In genomic region chr14:92726135-92726932, GRCh38 we compare ENCODE assay signal across 9 cellular contexts. TPM values are rescaled to one million over a fixed set of nuclear protein-coding genes. Genes with fewer than 3 reads are reported as not detected.
DNase-seq lines count a peak whose midpoint lies in the region; ATAC-seq and TF ChIP-seq lines count a peak whose summit lies in the region.
"Had no signal": no experiment of that assay in that cellular context is flagged by ENCODE, and none has a peak within 500 bp of the region (broad histone marks: within the 10 kb centered on the region; RNA-seq: fewer than 3 reads in every experiment).

No MANE protein-coding gene starts in this region.

- H3K4me1 Mint-ChIP-seq in CD8-positive, alpha-beta T cell (ENCODE audit: low read depth), result peaks cover 2% of the 10 kb centered on the region
- peaks cover 8% of the 10 kb centered on the region for H3K4me1 Mint-ChIP-seq in stimulated activated memory B cell treated with anti-CD40 and anti-IgM and Interleukin-4, amounts not matched to agents 10 μg/mL and 1 μg/mL and 100 μg/mL, for 72 hours

- no peak overlapping the region for H3K4me3 ChIP-seq in CD8-positive, alpha-beta T cell (ENCODE audit: low read depth, low read length)
- no peak overlapping the region for H3K4me3 ChIP-seq in lung

- DNase-seq in CD8-positive, alpha-beta T cell, result peak in 3 of 7 experiments; percentile 22 to 58 (median 39)
- DNase-seq in NCI-H69 (lab: John Stamatoyannopoulos, UW), result peak; percentile 9
- DNase-seq in central memory CD4-positive, alpha-beta T cell, result peak; percentile 9
- DNase-seq in lung (ENCODE audit: low spot score), result peak; percentile 82
- no peak for DNase-seq in NCI-H2227 treated with DMSO at 0.1 percent for 48 hours (lab: John Stamatoyannopoulos, UW)

- no peaks in the 10 kb centered on the region for H3K9me3 ChIP-seq in CD8-positive, alpha-beta T cell (ENCODE audit: low read length)
- H3K9me3 ChIP-seq in lung (ENCODE audit: control insufficient read depth in 2 of 2, insufficient read depth in 1 of 2, low read length in 1 of 2), result no peaks in the 10 kb centered on the region

- no peaks in the 10 kb centered on the region for H3K9me3 Mint-ChIP-seq in CD8-positive, alpha-beta T cell
- no peaks in the 10 kb centered on the region for H3K9me3 Mint-ChIP-seq in stimulated activated memory B cell treated with anti-CD40 and anti-IgM and Interleukin-4, amounts not matched to agents 10 μg/mL and 1 μg/mL and 100 μg/mL, for 72 hours

- peak; percentile 77 for ATAC-seq in CD8-positive, alpha-beta T cell
- peak; percentile 76 for ATAC-seq in lung (ENCODE audit: insufficient read depth, low FRiP score)
- no peak for ATAC-seq in HG02884 (IDR thresholded peaks at IDR 0.05; ENCODE audit: unreplicated experiment)
- no peak for ATAC-seq in GM21367 (IDR thresholded peaks at IDR 0.05; ENCODE audit: unreplicated experiment)
- no peak for ATAC-seq in stimulated activated memory B cell treated with anti-CD40 and anti-IgM and Interleukin-4, amounts not matched to agents 10 μg/mL and 1 μg/mL and 100 μg/mL, for 72 hours

- H3K4me3 Mint-ChIP-seq in CD8-positive, alpha-beta T cell, result no peak overlapping the region
- no peak overlapping the region for H3K4me3 Mint-ChIP-seq in stimulated activated memory B cell treated with anti-CD40 and anti-IgM and Interleukin-4, amounts not matched to agents 10 μg/mL and 1 μg/mL and 100 μg/mL, for 72 hours
- H3K4me3 Mint-ChIP-seq: activated naive CD4-positive, alpha-beta T cell treated with anti-CD3 and anti-CD28 coated beads, Interleukin-2, amount 50 U/mL, for 24 hours had no signal

- peaks cover 20% of the 10 kb centered on the region for H3K36me3 Mint-ChIP-seq in CD8-positive, alpha-beta T cell
- H3K36me3 Mint-ChIP-seq in stimulated activated memory B cell treated with anti-CD40 and anti-IgM and Interleukin-4, amounts not matched to agents 10 μg/mL and 1 μg/mL and 100 μg/mL, for 72 hours, result peaks cover 33% of the 10 kb centered on the region

- no peak overlapping the region for H3K27ac ChIP-seq in CD8-positive, alpha-beta T cell (ENCODE audit: low read depth, low read length)
- H3K27ac ChIP-seq in lung (ENCODE audit: low read depth in 1 of 2, low read length in 1 of 2), result peak overlapping the region in 1 of 2 donors; percentile 93

- CTCF ChIA-PET in CD8-positive, alpha-beta T cell (lab: Charles Lee), result interaction anchor here (1.1 to 3.8 kb wide), 3 partner anchors 12 to 61 kb away, joined by 3 to 18 read pairs (median 4); no protein-coding TSS in a partner anchor

- no peak overlapping the region for H3K27ac Mint-ChIP-seq in CD8-positive, alpha-beta T cell
- no peak overlapping the region for H3K27ac Mint-ChIP-seq in stimulated activated memory B cell treated with anti-CD40 and anti-IgM and Interleukin-4, amounts not matched to agents 10 μg/mL and 1 μg/mL and 100 μg/mL, for 72 hours
- H3K27ac Mint-ChIP-seq: activated naive CD4-positive, alpha-beta T cell treated with anti-CD3 and anti-CD28 coated beads, Interleukin-2, amount 50 U/mL, for 24 hours had no signal

- no peaks in the 10 kb centered on the region for H3K36me3 ChIP-seq in CD8-positive, alpha-beta T cell (ENCODE audit: insufficient read depth, low read length)
- H3K36me3 ChIP-seq in lung (ENCODE audit: control insufficient read depth in 2 of 2, insufficient read depth in 2 of 2, low read length in 2 of 2), result peaks cover 0 to 5% of the 10 kb centered on the region in 2 donors

- no peaks in the 10 kb centered on the region for H3K4me1 ChIP-seq in CD8-positive, alpha-beta T cell (ENCODE audit: insufficient read depth, low read length)
- H3K4me1 ChIP-seq in lung (ENCODE audit: control insufficient read depth in 2 of 2, insufficient read depth in 2 of 2, low read length in 2 of 2), result peaks cover 0 to 24% of the 10 kb centered on the region in 2 donors

- no peak for TF ChIP-seq CTCF in CD8-positive, alpha-beta T cell (IDR thresholded peaks at IDR 0.05)
- no peak for TF ChIP-seq CTCF in lung (IDR thresholded peaks at IDR 0.05; ENCODE audit: control extremely low read depth, extremely low read depth)

- WGBS in lung, 2 donors, result 48 to 80% methylated on average over 12 of the region's 12 CpGs

- H3K27me3 ChIP-seq in CD8-positive, alpha-beta T cell (ENCODE audit: insufficient read depth, low read length), result no peaks in the 10 kb centered on the region
- no peaks in the 10 kb centered on the region for H3K27me3 ChIP-seq in lung (ENCODE audit: control insufficient read depth, insufficient read depth)

- intact Hi-C loops in CD8-positive, alpha-beta T cell (cut with DNase I, micrococcal nuclease), result no loop called here

- POLR2A ChIA-PET in CD8-positive, alpha-beta T cell (lab: Charles Lee), result interaction anchor here (1.5 kb wide), 1 partner anchor 24 kb away, joined by 4 read pairs; no protein-coding TSS in a partner anchor

- peaks cover 2% of the 10 kb centered on the region for H3K27me3 Mint-ChIP-seq in CD8-positive, alpha-beta T cell (ENCODE audit: low read depth)
- no peaks in the 10 kb centered on the region for H3K27me3 Mint-ChIP-seq in stimulated activated memory B cell treated with anti-CD40 and anti-IgM and Interleukin-4, amounts not matched to agents 10 μg/mL and 1 μg/mL and 100 μg/mL, for 72 hours
- H3K27me3 Mint-ChIP-seq: activated naive CD4-positive, alpha-beta T cell treated with anti-CD3 and anti-CD28 coated beads, Interleukin-2, amount 50 U/mL, for 24 hours had no signal

RNA-seq across cellular contexts. Expression of gene LGMN, which starts 22.1 kb away (rescaled TPM):
- total RNA-seq in CD8-positive, alpha-beta T cell, result 1 to 10 TPM; 2.4 to 3.4 TPM
- total RNA-seq in lung, result 100 to 1,000 TPM; 122 to 151 TPM
- 100 to 1,000 TPM; 115 to 182 TPM for polyA plus RNA-seq in lung

Comparison
In these comparisons a context has a peak if more than half of its experiments do, and no peak if none do; other contexts are left out.
1. ATAC-seq: peak in CD8-positive, alpha-beta T cell (single experiment) and lung (single experiment); none in HG02884 (single experiment), GM21367 (single experiment) and stimulated activated memory B cell treated with anti-CD40 and anti-IgM and Interleukin-4, amounts not matched to agents 10 μg/mL and 1 μg/mL and 100 μg/mL, for 72 hours (single experiment).
2. RNA of gene LGMN, which starts 22.1 kb away (total RNA-seq): 122 to 151 TPM in lung; 2.4 to 3.4 TPM in CD8-positive, alpha-beta T cell; every median in the first group is over 10 times any median in the second.